5 cellular contexts compared by ENCODE assay signal in the genomic region with DNA sequence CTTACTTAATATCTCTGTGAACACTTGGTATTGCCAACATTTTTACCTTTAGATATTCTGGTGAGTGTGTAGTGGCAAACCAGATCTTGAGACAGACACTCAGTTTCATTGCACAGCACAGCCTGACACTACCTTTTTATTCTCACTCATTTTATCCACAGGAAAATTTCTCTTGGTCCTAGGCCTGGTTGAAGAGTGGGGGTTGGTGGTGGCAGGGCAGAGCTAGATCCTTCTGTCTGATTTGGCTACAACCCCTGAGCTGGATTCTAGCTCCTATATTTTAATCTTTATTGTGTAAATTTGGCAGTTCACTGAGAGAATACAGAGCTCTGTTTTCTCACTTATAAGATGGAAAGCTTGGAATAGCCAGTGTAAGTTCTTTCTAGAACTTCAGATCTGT.
"Had no signal": no experiment of that assay in that cellular context is flagged by ENCODE, and none has a peak within 500 bp of the region (broad histone marks: within the 10 kb centered on the region; RNA-seq: fewer than 3 reads in every experiment).

No MANE protein-coding gene starts in this region.

- DNase-seq: IMR-90, KBM-7 had no signal

- FAIRE-seq: HepG2, K562 had no signal

- H3K27ac ChIP-seq: HL-60 had no signal

- H3K4me3 ChIP-seq: K562 had no signal

- ATAC-seq: HepG2, K562 had no signal
